Comparison of ENCODE assay signal across 30 cellular contexts in the genomic region with DNA sequence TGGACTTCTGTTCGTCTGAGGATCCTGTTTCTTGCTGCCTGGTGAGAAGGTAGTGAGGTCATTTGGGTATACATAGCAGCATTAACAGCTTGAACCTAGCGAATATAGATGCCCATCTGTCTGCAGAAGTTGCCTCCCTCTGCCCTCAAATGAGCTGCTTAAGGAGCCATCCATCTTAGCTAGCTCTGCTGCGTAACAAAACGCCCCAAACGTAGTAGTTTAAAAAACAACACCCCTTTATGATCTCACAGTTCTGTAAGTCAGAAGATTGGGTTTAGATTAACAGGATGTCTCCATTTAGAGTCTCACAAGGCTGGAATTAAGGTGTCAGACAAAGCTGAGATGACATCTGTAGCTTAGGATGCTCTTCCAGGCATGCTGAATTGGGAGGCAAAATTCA.
"Had no signal": no experiment of that assay in that cellular context is flagged by ENCODE, and none has a peak within 500 bp of the region (broad histone marks: within the 10 kb centered on the region; RNA-seq: fewer than 3 reads in every experiment).

No MANE protein-coding gene starts in this region.

- H3K9me3 Mint-ChIP-seq: natural killer cell treated with Interleukin-12 subunit alpha and Interleukin-12 subunit beta and Interleukin-15 and Interleukin-18, amount 100 ng/mL, for 72 hours had no signal

- H3K27ac ChIP-seq: neutrophil, pancreas, psoas muscle, skin epidermis, spleen, stomach, testis, tibial artery, transverse colon, upper lobe of right lung, uterus had no signal

- H3K4me1 ChIP-seq: pancreas, psoas muscle, spleen, testis, transverse colon, upper lobe of right lung, uterus had no signal

- H3K36me3 ChIP-seq: neutrophil, pancreas, spleen, stomach, tibial artery, transverse colon, upper lobe of right lung, uterus had no signal

- DNase-seq: naive B cell; naive thymus-derived CD8-positive, alpha-beta T cell; nephron progenitor cell; nucleus accumbens; pancreas; posterior cingulate gyrus; psoas muscle; right cardiac atrium; spleen; stimulated activated CD4-positive, alpha-beta T cell treated with anti-CD3 and anti-CD28 coated beads, Interleukin-12 subunit alpha, Interleukin-12 subunit beta, amount 100 ng/mL, for 4 hours; stimulated activated CD4-positive, alpha-beta T cell treated with anti-CD3 and anti-CD28 coated beads, Interleukin-1b, Interleukin-23, amount 100 ng/mL, for 48 hours; stimulated activated CD4-positive, alpha-beta T cell treated with anti-CD3 and anti-CD28 coated beads, Interleukin-4, amount 100 ng/mL, for 1 hour; stimulated activated CD4-positive, alpha-beta T cell treated with anti-CD3 and anti-CD28 coated beads, Interleukin-4, amount 100 ng/mL, for 4 hours; stimulated activated CD8-positive, alpha-beta memory T cell treated with anti-CD3 and anti-CD28 coated beads, Interleukin-4, amount 100 ng/mL, for 48 hours; stimulated activated naive CD4-positive, alpha-beta T cell treated with Interleukin-2 at 50 U/mL for 16 hours; stomach; testis; tibial artery; transverse colon; upper lobe of right lung; uterus had no signal

- H3K27ac Mint-ChIP-seq: naive thymus-derived CD8-positive, alpha-beta T cell; natural killer cell treated with Interleukin-12 subunit alpha and Interleukin-12 subunit beta and Interleukin-15 and Interleukin-18, amount 100 ng/mL, for 72 hours; nephron progenitor cell; stimulated activated memory B cell treated with anti-CD40 and anti-IgM and Interleukin-4, amounts not matched to agents 10 μg/mL and 1 μg/mL and 100 μg/mL, for 72 hours; stimulated activated naive CD8-positive, alpha-beta T cell treated with anti-CD3 and anti-CD28 coated beads, Interleukin-15, Interleukin-2, amounts not matched to agents 100 ng/mL and 50 ng/mL, for 24 hours; type B pancreatic cell had no signal

- ATAC-seq: naive thymus-derived CD8-positive, alpha-beta T cell; natural killer cell treated with Interleukin-12 subunit alpha and Interleukin-12 subunit beta and Interleukin-15 and Interleukin-18, amount 100 ng/mL, for 72 hours; pancreas; psoas muscle; right cardiac atrium; sciatic nerve; stimulated activated memory B cell treated with anti-CD40 and anti-IgM and Interleukin-4, amounts not matched to agents 10 μg/mL and 1 μg/mL and 100 μg/mL, for 72 hours; upper lobe of right lung had no signal

- H3K4me2 ChIP-seq: smooth muscle cell had no signal

- H3K4me3 Mint-ChIP-seq: naive B cell; naive thymus-derived CD8-positive, alpha-beta T cell; natural killer cell treated with Interleukin-12 subunit alpha and Interleukin-12 subunit beta and Interleukin-15 and Interleukin-18, amount 100 ng/mL, for 72 hours; nephron progenitor cell; stimulated activated memory B cell treated with anti-CD40 and anti-IgM and Interleukin-4, amounts not matched to agents 10 μg/mL and 1 μg/mL and 100 μg/mL, for 72 hours; stimulated activated naive CD8-positive, alpha-beta T cell treated with anti-CD3 and anti-CD28 coated beads, Interleukin-15, Interleukin-2, amounts not matched to agents 100 ng/mL and 50 ng/mL, for 24 hours; type B pancreatic cell had no signal

- FAIRE-seq: pancreas had no signal

- H3K27me3 Mint-ChIP-seq: naive B cell; naive thymus-derived CD8-positive, alpha-beta T cell; natural killer cell treated with Interleukin-12 subunit alpha and Interleukin-12 subunit beta and Interleukin-15 and Interleukin-18, amount 100 ng/mL, for 72 hours; progenitor cell of endocrine pancreas; stimulated activated memory B cell treated with anti-CD40 and anti-IgM and Interleukin-4, amounts not matched to agents 10 μg/mL and 1 μg/mL and 100 μg/mL, for 72 hours; stimulated activated naive CD8-positive, alpha-beta T cell treated with anti-CD3 and anti-CD28 coated beads, Interleukin-15, Interleukin-2, amounts not matched to agents 100 ng/mL and 50 ng/mL, for 24 hours; type B pancreatic cell had no signal

- H3K4me3 ChIP-seq: pancreas, psoas muscle, skin epidermis, smooth muscle cell, spleen, stomach, testis, tibial artery, transverse colon, upper lobe of right lung, uterus had no signal

- H3K4me1 Mint-ChIP-seq: stimulated activated memory B cell treated with anti-CD40 and anti-IgM and Interleukin-4, amounts not matched to agents 10 μg/mL and 1 μg/mL and 100 μg/mL, for 72 hours had no signal

- H3K27me3 ChIP-seq: neutrophil, pancreas, spleen, stomach, testis, tibial artery, transverse colon, upper lobe of right lung, uterus had no signal

- H3K9me3 ChIP-seq: neutrophil, pancreas, psoas muscle, stomach, testis, tibial artery, transverse colon, upper lobe of right lung, uterus had no signal
